Comparison of ENCODE assay signal across 1 cellular context in the genomic region with DNA sequence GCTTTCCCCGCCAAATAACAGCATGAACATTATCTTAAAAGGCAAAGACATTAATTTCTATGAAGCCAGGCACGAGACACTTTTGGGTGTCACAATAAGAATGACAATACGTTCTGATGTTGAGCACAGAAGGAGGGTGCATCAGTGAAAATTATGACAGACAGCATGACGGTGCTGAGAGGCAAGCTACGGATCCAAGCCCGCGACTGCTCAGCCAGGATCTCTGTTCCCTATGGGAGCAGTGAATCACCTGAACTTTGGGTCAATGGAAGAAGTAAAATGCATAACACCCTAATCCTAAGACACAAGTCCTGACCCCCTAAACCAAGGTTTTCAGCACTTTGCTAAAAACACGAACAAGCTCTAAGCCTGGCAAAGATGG.
TF ChIP-seq lines count a peak whose summit lies in the region.

No MANE protein-coding gene starts in this region.

TF ChIP-seq in H1, 55 proteins besides CTCF, POLR2A, EP300 and RAD21:
- TF ChIP-seq GTF2F1 (IDR thresholded peaks at IDR 0.05; ENCODE audit: borderline replicate concordance, low read depth, low read length), result no peak
- TF ChIP-seq TAF7 (optimal IDR thresholded peaks at IDR 0.05; ENCODE audit: borderline replicate concordance, low read depth, low read length), result no peak
- no peak for TF ChIP-seq HDAC2 (IDR thresholded peaks at IDR 0.05; ENCODE audit: borderline replicate concordance in 1 of 2, low read depth in 2 of 2, low read length in 2 of 2)
- TF ChIP-seq, protein P1, sequence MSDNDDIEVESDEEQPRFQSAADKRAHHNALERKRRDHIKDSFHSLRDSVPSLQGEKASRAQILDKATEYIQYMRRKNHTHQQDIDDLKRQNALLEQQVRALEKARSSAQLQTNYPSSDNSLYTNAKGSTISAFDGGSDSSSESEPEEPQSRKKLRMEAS (IDR thresholded peaks at IDR 0.05), result no peak
- no peak for TF ChIP-seq TBP (IDR thresholded peaks at IDR 0.05; ENCODE audit: low read depth, low read length)
- TF ChIP-seq CREB1 (IDR thresholded peaks at IDR 0.05), result no peak
- TF ChIP-seq ZNF274 (IDR thresholded peaks at IDR 0.05; ENCODE audit: borderline replicate concordance, extremely low read depth, low read length), result no peak
- no peak for TF ChIP-seq SIRT6 (IDR thresholded peaks at IDR 0.05; ENCODE audit: low read length)
- TF ChIP-seq KDM1A (IDR thresholded peaks at IDR 0.05; ENCODE audit: borderline replicate concordance, low read length), result no peak
- no peak for TF ChIP-seq RXRA (IDR thresholded peaks at IDR 0.05; ENCODE audit: insufficient read depth, low read depth, low read length)
- TF ChIP-seq EGR1 (IDR thresholded peaks at IDR 0.05; ENCODE audit: borderline replicate concordance, low read depth, low read length), result no peak
- TF ChIP-seq POU5F1 (IDR thresholded peaks at IDR 0.05; ENCODE audit: low read depth, low read length), result no peak
- TF ChIP-seq BRCA1 (IDR thresholded peaks at IDR 0.05; ENCODE audit: low read depth, low read length), result no peak
TF ChIP-seq in H1: peak in this region for 0.
